Comparison of ENCODE assay signal across 18 cellular contexts in the genomic region with DNA sequence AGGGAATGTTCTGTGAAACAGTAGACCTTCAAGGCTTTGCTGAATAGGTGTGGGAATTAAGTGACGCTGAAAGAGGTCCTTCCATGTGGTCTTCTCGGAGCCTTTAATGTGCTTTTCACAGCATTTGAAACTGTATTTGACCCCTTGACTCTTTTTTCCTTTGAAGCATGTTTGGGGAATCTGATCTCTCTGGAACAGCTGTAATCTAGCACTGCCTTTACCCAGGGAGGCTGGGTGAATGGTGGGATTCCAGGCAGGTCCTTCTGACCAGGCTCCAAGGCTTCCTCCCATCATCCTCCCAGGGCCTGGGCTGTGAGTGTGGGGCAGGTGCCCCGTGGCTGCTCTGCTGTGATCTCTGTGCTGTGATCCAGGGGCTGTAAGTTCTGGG. TPM values are rescaled to one million over a fixed set of nuclear protein-coding genes. Genes with fewer than 3 reads are reported as not detected.
DNase-seq lines count a peak whose midpoint lies in the region; ATAC-seq and TF ChIP-seq lines count a peak whose summit lies in the region.
"Had no signal": no experiment of that assay in that cellular context is flagged by ENCODE, and none has a peak within 500 bp of the region (broad histone marks: within the 10 kb centered on the region; RNA-seq: fewer than 3 reads in every experiment).

No MANE protein-coding gene starts in this region.

- no peak for ATAC-seq in activated CD8-positive, alpha-beta memory T cell treated with anti-CD3 and anti-CD28 coated beads, Interleukin-2, amount 10 ng/mL, durations not matched to agents 7 days and 5 days
- no peak for ATAC-seq in aorta (ENCODE audit: low FRiP score)
- ATAC-seq: PC-3 had no signal

- 89 to 100% methylated on average over 3 of the region's 3 CpGs for WGBS in endodermal cell (ENCODE audit: insufficient coverage in 1 of 2, insufficient read length in 1 of 2), 2 experiments
- WGBS in trophoblast cell (ENCODE audit: extremely low coverage, insufficient coverage, insufficient read length) = no CpG with 5 or more reads among the region's 3 CpGs
- WGBS in aorta, 2 donors = 50 to 58% methylated on average over 3 of the region's 3 CpGs

- H3K4me1 ChIP-seq in Peyer's patch (no peaks in the 10 kb centered on the region), endodermal cell (ENCODE audit: control insufficient read depth, insufficient read depth, low read length) (peaks cover 10% of the 10 kb centered on the region), trophoblast cell (ENCODE audit: control insufficient read depth in 1 of 2, insufficient read depth in 2 of 2, low read length in 2 of 2) (peaks cover 21 to 33% of the 10 kb centered on the region in 2 experiments), aorta (ENCODE audit: control insufficient read depth in 1 of 2, insufficient read depth in 2 of 2, low read length in 2 of 2) (no peaks in the 10 kb centered on the region), ascending aorta (no peaks in the 10 kb centered on the region)

- H3K27me3 ChIP-seq in Peyer's patch (no peaks in the 10 kb centered on the region), endodermal cell (ENCODE audit: control insufficient read depth, insufficient read depth, low read length, poor library complexity, severe bottlenecking) (no peaks in the 10 kb centered on the region), trophoblast cell (ENCODE audit: insufficient read depth, low read length) (no peaks in the 10 kb centered on the region), aorta (ENCODE audit: control insufficient read depth in 1 of 2, insufficient read depth in 2 of 2, low read length in 1 of 2) (no peaks in the 10 kb centered on the region), ascending aorta (no peaks in the 10 kb centered on the region)

- no peak overlapping the region for H2BK120ac ChIP-seq in trophoblast cell (ENCODE audit: insufficient read depth, low read length, poor library complexity)

- H2BK5ac ChIP-seq in trophoblast cell (ENCODE audit: low read depth, low read length, poor library complexity) = no peak overlapping the region

- no peaks in the 10 kb centered on the region for H3K27me3 Mint-ChIP-seq in activated CD8-positive, alpha-beta memory T cell treated with anti-CD3 and anti-CD28 coated beads, Interleukin-2, amount 10 ng/mL, durations not matched to agents 7 days and 5 days
- no peaks in the 10 kb centered on the region for H3K27me3 Mint-ChIP-seq in endodermal cell (ENCODE audit: insufficient read depth)
- H3K27me3 Mint-ChIP-seq: memory B cell had no signal

- no peak overlapping the region for H3K14ac ChIP-seq in trophoblast cell (ENCODE audit: low read length)

- H3K9me3 ChIP-seq in Peyer's patch (no peaks in the 10 kb centered on the region), endodermal cell (ENCODE audit: control insufficient read depth, low read length) (no peaks in the 10 kb centered on the region), trophoblast cell (ENCODE audit: insufficient read depth, low read depth, low read length) (no peaks in the 10 kb centered on the region), aorta (ENCODE audit: control insufficient read depth, low read length) (no peaks in the 10 kb centered on the region), ascending aorta (no peaks in the 10 kb centered on the region)

- peak overlapping the region; percentile 46 for H2BK12ac ChIP-seq in trophoblast cell (ENCODE audit: low read length)

- H3K9ac ChIP-seq in endodermal cell (ENCODE audit: extremely low read depth, low read length, poor library complexity, severe bottlenecking) (no peak overlapping the region), trophoblast cell (ENCODE audit: low read length) (no peak overlapping the region)

- peaks cover 65% of the 10 kb centered on the region for H3K36me3 Mint-ChIP-seq in activated CD8-positive, alpha-beta memory T cell treated with anti-CD3 and anti-CD28 coated beads, Interleukin-2, amount 10 ng/mL, durations not matched to agents 7 days and 5 days
- no peaks in the 10 kb centered on the region for H3K36me3 Mint-ChIP-seq in endodermal cell (ENCODE audit: low read depth)
- H3K36me3 Mint-ChIP-seq: memory B cell had no signal

- H3K4me3 Mint-ChIP-seq in activated CD8-positive, alpha-beta memory T cell treated with anti-CD3 and anti-CD28 coated beads, Interleukin-2, amount 10 ng/mL, durations not matched to agents 7 days and 5 days = peak overlapping the region; percentile 83
- H3K4me3 Mint-ChIP-seq in endodermal cell = no peak overlapping the region

- H3K4me3 ChIP-seq in Peyer's patch (peak overlapping the region in 2 of 4 donors; percentile 24 to 44), endodermal cell (ENCODE audit: low read length) (no peak overlapping the region), trophoblast cell (ENCODE audit: low read depth, low read length) (no peak overlapping the region), aorta (ENCODE audit: low read length in 2 of 2) (no peak overlapping the region), ascending aorta (no peak overlapping the region)
- H3K4me3 ChIP-seq: SK-N-MC had no signal

- TF ChIP-seq CTCF in Peyer's patch (IDR thresholded peaks at IDR 0.05) = no peak
- TF ChIP-seq CTCF in endodermal cell (conservative IDR thresholded peaks at IDR 0.05) = no peak
- TF ChIP-seq CTCF in ascending aorta (IDR thresholded peaks at IDR 0.05) = no peak

- H3K18ac ChIP-seq in trophoblast cell (ENCODE audit: low read length) = no peak overlapping the region

- no peak for TF ChIP-seq POLR2A in Peyer's patch (IDR thresholded peaks at IDR 0.05)

- no peaks in the 10 kb centered on the region for H3K79me2 ChIP-seq in trophoblast cell (ENCODE audit: control insufficient read depth, insufficient read depth, low read length, poor library complexity)

- DNase-seq in activated CD8-positive, alpha-beta memory T cell treated with anti-CD3 and anti-CD28 coated beads, Interleukin-2, amount 10 ng/mL, durations not matched to agents 7 days and 5 days = no peak
- no peak for DNase-seq in activated CD8-positive, alpha-beta memory T cell treated with anti-CD3 and anti-CD28 coated beads, Interleukin-2, amount 50 U/mL, for 48 hours
- DNase-seq in Peyer's patch (no peak), endodermal cell (no peak), trophoblast cell (no peak), NCI-H524 (lab: John Stamatoyannopoulos, UW) (no peak), aorta (no peak), ascending aorta (ENCODE audit: low spot score in 2 of 2) (no peak)
- DNase-seq: anterior cingulate cortex; GDM1; GOT3; NCI-H187 treated with DMSO at 0.1 percent for 48 hours; NCI-H526; PC-3; stimulated activated naive CD4-positive, alpha-beta T cell treated with Interleukin-2 at 50 U/mL for 16 hours had no signal

- H3K4me1 Mint-ChIP-seq in activated CD8-positive, alpha-beta memory T cell treated with anti-CD3 and anti-CD28 coated beads, Interleukin-2, amount 10 ng/mL, durations not matched to agents 7 days and 5 days = peaks cover 76% of the 10 kb centered on the region
- peaks cover 43% of the 10 kb centered on the region for H3K4me1 Mint-ChIP-seq in endodermal cell

- H4K8ac ChIP-seq in trophoblast cell (ENCODE audit: low read depth, low read length) = no peak overlapping the region

- H3K36me3 ChIP-seq in Peyer's patch (no peaks in the 10 kb centered on the region), endodermal cell (ENCODE audit: control insufficient read depth, insufficient read depth, low read length) (no peaks in the 10 kb centered on the region), trophoblast cell (ENCODE audit: control insufficient read depth in 1 of 2, insufficient read depth in 2 of 2, low read length in 2 of 2) (no peaks in the 10 kb centered on the region), aorta (ENCODE audit: control insufficient read depth in 1 of 2, insufficient read depth in 2 of 2, low read length in 1 of 2) (no peaks in the 10 kb centered on the region), ascending aorta (no peaks in the 10 kb centered on the region)

- CTCF ChIA-PET in activated CD8-positive, alpha-beta memory T cell treated with anti-CD3 and anti-CD28 coated beads, Interleukin-2, amount 10 ng/mL, durations not matched to agents 7 days and 5 days (lab: Charles Lee) = interaction anchor here (1.1 to 24.7 kb wide), 7 partner anchors 9 to 127 kb away, joined by 3 to 621 read pairs (median 5); no protein-coding TSS in a partner anchor

- peaks cover 17% of the 10 kb centered on the region for H3K79me1 ChIP-seq in trophoblast cell (ENCODE audit: low read length)

- peak overlapping the region; percentile 45 to 72 (median 58) for H3K27ac ChIP-seq in Peyer's patch
- no peak overlapping the region for H3K27ac ChIP-seq in endodermal cell (ENCODE audit: low read depth, low read length)
- no peak overlapping the region for H3K27ac ChIP-seq in trophoblast cell (ENCODE audit: low read depth, low read length)
- H3K27ac ChIP-seq in aorta (ENCODE audit: low read depth in 1 of 2, low read length in 2 of 2) = no peak overlapping the region
- no peak overlapping the region for H3K27ac ChIP-seq in ascending aorta
- H3K27ac ChIP-seq: SK-N-MC had no signal

- H3K4ac ChIP-seq in trophoblast cell (ENCODE audit: low read depth, low read length) = no peak overlapping the region

- H2AK5ac ChIP-seq in trophoblast cell (ENCODE audit: low read length) = peak overlapping the region; percentile 52

- H3K9me3 Mint-ChIP-seq in activated CD8-positive, alpha-beta memory T cell treated with anti-CD3 and anti-CD28 coated beads, Interleukin-2, amount 10 ng/mL, durations not matched to agents 7 days and 5 days (ENCODE audit: low read depth) = no peaks in the 10 kb centered on the region
- H3K9me3 Mint-ChIP-seq in endodermal cell = no peaks in the 10 kb centered on the region
- H3K9me3 Mint-ChIP-seq: memory B cell had no signal

- no peak overlapping the region for H3K4me2 ChIP-seq in trophoblast cell (ENCODE audit: low read length)

- no peak overlapping the region for H2AFZ ChIP-seq in trophoblast cell (ENCODE audit: insufficient read depth, low read length, poor library complexity)

- H4K91ac ChIP-seq in trophoblast cell (ENCODE audit: low read depth, low read length) = no peak overlapping the region

- H3K27ac Mint-ChIP-seq in activated CD8-positive, alpha-beta memory T cell treated with anti-CD3 and anti-CD28 coated beads, Interleukin-2, amount 10 ng/mL, durations not matched to agents 7 days and 5 days = peak overlapping the region; percentile 100
- H3K27ac Mint-ChIP-seq in endodermal cell = peak overlapping the region; percentile 68
- H3K27ac Mint-ChIP-seq: memory B cell had no signal

- intact Hi-C loops in aorta (cut with DNase I) = no loop called here
- intact Hi-C loops in ascending aorta (cut with DNase I) = no loop called here

- H4K12ac ChIP-seq in trophoblast cell (ENCODE audit: low read depth, low read length) = no peak overlapping the region

- no peak overlapping the region for H3K23ac ChIP-seq in trophoblast cell (ENCODE audit: low read length)

RNA-seq across cellular contexts. Expression of gene ZAP70, which starts 4.2 kb away (rescaled TPM):
- total RNA-seq in activated CD8-positive, alpha-beta memory T cell treated with anti-CD3 and anti-CD28 coated beads, Interleukin-2, amount 10 ng/mL, durations not matched to agents 7 days and 5 days = 100 to 1,000 TPM; 286 to 338 TPM
- total RNA-seq in Peyer's patch = 10 to 100 TPM; 11.5 to 75.1 (median 27.2) TPM
- total RNA-seq in endodermal cell = 10 to 100 TPM in 1 of 2 donors, 1 to 10 TPM in 1; 8.3 to 10.4 TPM
- polyA plus RNA-seq in endodermal cell (2013, experiment 1 of 2) = 1.8 TPM
- polyA plus RNA-seq in endodermal cell (2013, experiment 2 of 2) = 3.1 TPM
- 3.2 and 3.3 TPM in 2 replicates for polyA plus RNA-seq in trophoblast cell (2013)
- 1 to 10 TPM; 4.3 to 7.5 TPM for total RNA-seq in aorta
- 1 to 10 TPM; 1.3 to 2.8 TPM for polyA plus RNA-seq in aorta
- total RNA-seq in ascending aorta = 2.7 TPM
- total RNA-seq: MCF 10A, PC-3 had no signal

RNA-seq across cellular contexts. Expression of gene C2orf92, which starts 48.1 kb away (rescaled TPM):
- total RNA-seq in activated CD8-positive, alpha-beta memory T cell treated with anti-CD3 and anti-CD28 coated beads, Interleukin-2, amount 10 ng/mL, durations not matched to agents 7 days and 5 days = 1 to 10 TPM; 7.3 to 8.4 TPM
- total RNA-seq in Peyer's patch = 10 to 100 TPM in 3 of 4 donors, 1 to 10 TPM in 1; 5.3 to 70.1 (median 25.5) TPM
- total RNA-seq in endodermal cell = 10 to 100 TPM; 12.5 to 17.4 TPM
- polyA plus RNA-seq in endodermal cell (2013, experiment 1 of 2) = 7.2 TPM
- polyA plus RNA-seq in endodermal cell (2013, experiment 2 of 2) = 7.0 TPM
- polyA plus RNA-seq in trophoblast cell (2013) = 4.4 TPM in 2 replicates
- total RNA-seq in aorta = 10 to 100 TPM; 10.3 TPM
- 10 to 100 TPM in 1 of 2 donors, 1 to 10 TPM in 1; 4.1 to 36.3 TPM for polyA plus RNA-seq in aorta
- 4.6 TPM for total RNA-seq in ascending aorta

RNA-seq across cellular contexts. Expression of gene ACTR1B, which starts 53.8 kb away (rescaled TPM):
- total RNA-seq in activated CD8-positive, alpha-beta memory T cell treated with anti-CD3 and anti-CD28 coated beads, Interleukin-2, amount 10 ng/mL, durations not matched to agents 7 days and 5 days = 10 to 100 TPM; 87.4 to 94.3 TPM
- total RNA-seq in Peyer's patch = 100 to 1,000 TPM in 1 of 4 donors, 10 to 100 TPM in 3; 64.3 to 151 (median 89.1) TPM
- 10 to 100 TPM; 71.8 to 75.0 TPM for total RNA-seq in endodermal cell
- polyA plus RNA-seq in endodermal cell (2013, experiment 1 of 2) = 71.7 TPM
- 68.6 TPM for polyA plus RNA-seq in endodermal cell (2013, experiment 2 of 2)
- polyA plus RNA-seq in trophoblast cell (2013) = 40.9 and 41.1 TPM in 2 replicates
- 10 to 100 TPM; 70.6 to 74.4 TPM for total RNA-seq in aorta
- polyA plus RNA-seq in aorta = 10 to 100 TPM; 63.2 to 92.2 TPM
- 125 TPM for total RNA-seq in ascending aorta

Comparison
In these comparisons a context has a peak if more than half of its experiments do, and no peak if none do; other contexts are left out.
1. H3K27ac ChIP-seq: peak in Peyer's patch (4 of 4); none in endodermal cell (single experiment), trophoblast cell (single experiment), aorta (0 of 2) and ascending aorta (0 of 2).